ENCODE assay signal across 17 cellular contexts in the genomic region with DNA sequence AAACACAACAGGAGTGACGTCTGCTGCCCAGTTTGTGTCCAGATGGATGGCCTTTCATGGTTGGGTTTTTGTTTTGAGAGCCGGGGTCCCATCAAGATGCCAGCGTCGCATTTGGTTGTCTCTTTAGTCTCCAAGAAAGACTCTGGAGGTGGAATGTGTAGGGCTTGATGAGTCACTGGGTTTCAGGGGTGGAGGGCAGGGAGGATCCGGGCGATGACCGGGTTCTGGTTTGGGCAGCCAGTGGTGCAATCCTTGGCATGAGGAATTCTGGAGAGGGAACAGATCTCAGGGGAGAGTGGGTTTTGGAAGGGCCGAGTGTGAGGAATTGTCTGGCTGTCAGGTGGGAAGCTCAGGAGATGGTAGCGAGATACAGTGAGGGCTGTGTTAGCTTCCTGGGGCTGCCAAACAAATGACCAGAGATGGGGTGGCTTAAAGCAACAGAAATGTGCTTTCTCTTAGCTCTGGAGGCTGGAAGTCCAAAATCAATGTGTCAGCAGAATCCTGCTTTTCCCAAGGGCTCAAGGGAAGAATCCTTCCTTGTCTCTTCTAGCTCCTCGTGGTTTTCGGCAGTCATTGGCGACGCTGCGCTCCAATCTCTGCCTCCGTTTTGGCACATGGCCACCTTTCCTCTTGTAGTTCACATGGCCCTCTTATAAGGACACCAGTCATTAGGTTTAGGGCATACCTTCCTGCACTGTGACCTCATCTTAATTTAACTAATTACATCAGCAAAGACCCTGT. TPM values are rescaled to one million over a fixed set of nuclear protein-coding genes. Genes with fewer than 3 reads are reported as not detected.
DNase-seq lines count a peak whose midpoint lies in the region; ATAC-seq, FAIRE-seq and TF ChIP-seq lines count a peak whose summit lies in the region.
"Had no signal": no experiment of that assay in that cellular context is flagged by ENCODE, and none has a peak within 500 bp of the region (broad histone marks: within the 10 kb centered on the region; RNA-seq: fewer than 3 reads in every experiment).

No MANE protein-coding gene starts in this region.

- intact Hi-C loops in thyroid gland (cut with DNase I), result no loop called here

- H3K27me3 Mint-ChIP-seq in GM23338 (ENCODE audit: insufficient read depth, low read depth, poor library complexity), result peaks cover 14% of the 10 kb centered on the region

- TF ChIP-seq RAD21 in A549 (conservative IDR thresholded peaks at IDR 0.05 in 1 of 2, IDR thresholded peaks at IDR 0.05 in 1 of 2), result no peak

- H3K4me3 Mint-ChIP-seq in GM23338, result no peak overlapping the region; the same call in 2 of the 3 replicates
- H3K4me3 Mint-ChIP-seq: B cell, WTC11 had no signal

- H3K27ac ChIP-seq in A549, result peak overlapping the region; percentile 62 to 71; a peak in 5 of 6 replicates
- no peak overlapping the region for H3K27ac ChIP-seq in GM23338 (ENCODE audit: low read depth)
- no peak overlapping the region for H3K27ac ChIP-seq in WERI-Rb-1
- no peak overlapping the region for H3K27ac ChIP-seq in thyroid gland
- H3K27ac ChIP-seq: SJCRH30, thoracic aorta had no signal

- H3F3A ChIP-seq in GM23338 (replicated peaks; ENCODE audit: low read depth), result no peaks in the 10 kb centered on the region

- peaks cover 3% of the 10 kb centered on the region; the same call in 2 of the 3 replicates for H3K4me1 Mint-ChIP-seq in GM23338
- H3K4me1 Mint-ChIP-seq: B cell had no signal

- H3K4me2 ChIP-seq in A549, result peak overlapping the region; percentile 52
- no peak overlapping the region for H3K4me2 ChIP-seq in GM23338

- H2AFZ ChIP-seq in GM23338, result 0 out of 2 replicates have a peak overlapping the region, but pooled peaks have one; percentile 32

- H3K4me1 ChIP-seq in A549 (peaks cover 28% of the 10 kb centered on the region), GM23338 (ENCODE audit: insufficient read depth) (no peaks in the 10 kb centered on the region), thyroid gland (no peaks in the 10 kb centered on the region)
- H3K4me1 ChIP-seq: SJCRH30 had no signal

- in situ Hi-C loops in SK-MEL-5 (cut with HindIII; ENCODE audit: low pct_unique_long_range_greater_than_20kb, low sequenced_read_pairs), result no loop called here

- no peak overlapping the region for H3K27ac Mint-ChIP-seq in GM23338
- H3K27ac Mint-ChIP-seq: B cell, WTC11 had no signal

- 65% methylated on average over 15 of the region's 15 CpGs for WGBS in A549 (ENCODE audit: missing lambda C conversion rate)
- WGBS in thyroid gland, 2 donors, result 89% methylated on average over 15 of the region's 15 CpGs

- no peaks in the 10 kb centered on the region for H3K9me3 Mint-ChIP-seq in GM23338

- no peak for TF ChIP-seq EP300 in A549 (IDR thresholded peaks at IDR 0.05)

- peak; percentile 24 to 89 for DNase-seq in A549 (ENCODE audit: low read depth in 1 of 2, low spot score in 1 of 2)
- DNase-seq in GM23338 (ENCODE audit: low spot score), result no peak
- peak; percentile 99 for DNase-seq in SK-MEL-5 (ENCODE audit: low read depth, low spot score)
- DNase-seq in kidney glomerular epithelial cell (lab: John Stamatoyannopoulos, UW), result peak; percentile 14
- DNase-seq in WERI-Rb-1, result no peak
- no peak for DNase-seq in thyroid gland
- no peak for DNase-seq in SIG-M5 (lab: John Stamatoyannopoulos, UW)
- DNase-seq: dermis blood vessel endothelial cell, DND-41, NCI-H2029 treated with DMSO at 0.1 percent for 48 hours, nucleus accumbens, SJCRH30 had no signal

- peak; percentile 65; a peak in 5 of 6 replicates for ATAC-seq in A549
- ATAC-seq in GM23338, result no peak
- no peak for ATAC-seq in HG03135 (IDR thresholded peaks at IDR 0.05; ENCODE audit: unreplicated experiment)
- ATAC-seq: WTC11 had no signal

- FAIRE-seq in A549 (lab: Jason Lieb, UNC), result no peak
- FAIRE-seq: GM12892 had no signal

- no peaks in the 10 kb centered on the region for H3K9me3 ChIP-seq in A549
- H3K9me3 ChIP-seq in WERI-Rb-1 (ENCODE audit: severe bottlenecking), result no peaks in the 10 kb centered on the region
- H3K9me3 ChIP-seq in thyroid gland, result no peaks in the 10 kb centered on the region
- H3K9me3 ChIP-seq: SJCRH30, thoracic aorta had no signal

- H3K36me3 Mint-ChIP-seq in GM23338 (ENCODE audit: low read depth), result no peaks in the 10 kb centered on the region
- H3K36me3 Mint-ChIP-seq: WTC11 had no signal

- H3K79me2 ChIP-seq in GM23338 (replicated peaks; ENCODE audit: insufficient read depth), result no peaks in the 10 kb centered on the region

- H3K9me2 ChIP-seq in GM23338 (ENCODE audit: insufficient read depth), result no peaks in the 10 kb centered on the region

- POLR2A ChIA-PET in A549 (lab: Yijun Ruan, JAX), result no interaction called here

- H3K4me3 ChIP-seq in A549, result no peak overlapping the region
- no peak overlapping the region for H3K4me3 ChIP-seq in GM23338
- no peak overlapping the region for H3K4me3 ChIP-seq in WERI-Rb-1 (ENCODE audit: low read depth, low read length)
- no peak overlapping the region for H3K4me3 ChIP-seq in thyroid gland (replicated peaks in 1 of 3)
- H3K4me3 ChIP-seq: SJCRH30, thoracic aorta had no signal

- H3K27me3 ChIP-seq in GM23338 (ENCODE audit: insufficient read depth), result no peaks in the 10 kb centered on the region
- no peaks in the 10 kb centered on the region for H3K27me3 ChIP-seq in WERI-Rb-1 (ENCODE audit: insufficient read depth, low read depth, severe bottlenecking)
- H3K27me3 ChIP-seq in thyroid gland, result no peaks in the 10 kb centered on the region
- H3K27me3 ChIP-seq: SJCRH30 had no signal

- TF ChIP-seq CTCF in A549 (IDR thresholded peaks at IDR 0.05) (no peak), GM23338 (conservative IDR thresholded peaks at IDR 0.05; ENCODE audit: low read depth in 2 of 2) (no peak), WERI-Rb-1 (IDR thresholded peaks at IDR 0.05; ENCODE audit: low read depth, low read length) (no peak), thyroid gland (IDR thresholded peaks at IDR 0.05) (no peak)

- H3K36me3 ChIP-seq in GM23338 (ENCODE audit: insufficient read depth) (no peaks in the 10 kb centered on the region), WERI-Rb-1 (no peaks in the 10 kb centered on the region), thyroid gland (no peaks in the 10 kb centered on the region)
- H3K36me3 ChIP-seq: SJCRH30, thoracic aorta had no signal

- H4K20me1 ChIP-seq in GM23338 (replicated peaks; ENCODE audit: insufficient read depth), result no peaks in the 10 kb centered on the region

- TF ChIP-seq POLR2A in A549 (IDR thresholded peaks at IDR 0.05; ENCODE audit: low read length) (no peak), thyroid gland (IDR thresholded peaks at IDR 0.05) (no peak)

- CTCF ChIA-PET in A549 (lab: Yijun Ruan, JAX), result interaction anchor here (1.1 to 1.4 kb wide), 4 partner anchors 10 to 329 kb away, joined by 3 to 6 read pairs (median 4); no protein-coding TSS in a partner anchor

TF ChIP-seq in A549, 52 proteins besides CTCF, POLR2A, EP300 and RAD21 (continues in another document):
- TF ChIP-seq FOSL2 (IDR thresholded peaks at IDR 0.05) (peak; percentile 41; the same call in 1 of the 2 replicates), FOSL2 (CRISPR knock-in tag; IDR thresholded peaks at IDR 0.05) (peak; percentile 51), TFCP2L1 (CRISPR knock-in tag; IDR thresholded peaks at IDR 0.05) (no peak), HDAC2 (IDR thresholded peaks at IDR 0.05) (no peak), CEBPB (IDR thresholded peaks at IDR 0.05) (peak; percentile 13 to 54; a peak in 2 of 4 replicates), MAFK (IDR thresholded peaks at IDR 0.05; ENCODE audit: partially characterized antibody) (peak; percentile 97), KDM5A (IDR thresholded peaks at IDR 0.05) (no peak), ZNF302 (CRISPR knock-in tag; IDR thresholded peaks at IDR 0.05) (no peak)

RNA-seq across cellular contexts. Expression of a gene that starts 26.4 kb away (rescaled TPM):
- 38.6 and 45.6 TPM in 2 replicates for polyA plus RNA-seq in A549 (2011; rRNA removed)
- polyA plus RNA-seq in A549 (2012; cell fraction: cytosol; rRNA removed), result 44.4 and 46.8 TPM in 2 replicates
- 50.6 and 64.1 TPM in 2 replicates for polyA plus RNA-seq in A549 (2012; cell fraction: nucleus; rRNA removed)
- 23.3 to 24.8 TPM (median 23.8 TPM) in 3 replicates for polyA plus RNA-seq in A549 (2017; fragmentation: RNase III; extraction: RNeasy Plus Mini Kit Qiagen cat#74134 plus additional on column Dnase treatment)
- 123 TPM in 2 replicates for polyA minus RNA-seq in A549 (2011; rRNA and poly(A)+ RNA removed)
- total RNA-seq in GM23338 (2014; rRNA removed; shearing (Covaris generic)), result 62.0 and 66.6 TPM in 2 replicates
- 41.7 and 47.0 TPM in 2 replicates for polyA plus RNA-seq in GM23338 (2016; fragmentation: Nextera tagmentation; extraction: Ambion mirVana)
- total RNA-seq in SK-MEL-5 (2014; rRNA removed; shearing (Covaris generic)), result 120 and 134 TPM in 2 replicates
- 115 and 160 TPM in 2 replicates for polyA plus RNA-seq in SK-MEL-5 (2015; cell fraction: cytosol; rRNA removed)
- polyA plus RNA-seq in SK-MEL-5 (2015; cell fraction: nucleus; rRNA removed), result 248 and 399 TPM in 2 replicates
- 10 to 100 TPM; 50.9 to 57.9 (median 54.6) TPM for total RNA-seq in thyroid gland

RNA-seq across cellular contexts. Expression of a gene that starts 41.0 kb away (rescaled TPM):
- polyA plus RNA-seq in A549 (2011; rRNA removed) (30.2 and 34.7 TPM in 2 replicates), A549 (2017; fragmentation: RNase III; extraction: RNeasy Plus Mini Kit Qiagen cat#74134 plus additional on column Dnase treatment) (54.4 to 64.9 TPM (median 59.1 TPM) in 3 replicates), GM23338 (2016; fragmentation: Nextera tagmentation; extraction: Ambion mirVana) (19.6 and 19.7 TPM in 2 replicates)
- 28.2 and 38.1 TPM in 2 replicates for polyA plus RNA-seq in A549 (2012; cell fraction: cytosol; rRNA removed)
- polyA plus RNA-seq in A549 (2012; cell fraction: nucleus; rRNA removed), result 29.5 and 29.7 TPM in 2 replicates
- polyA minus RNA-seq in A549 (2011; rRNA and poly(A)+ RNA removed), result 35.3 and 37.0 TPM in 2 replicates
- total RNA-seq in GM23338 (2014; rRNA removed; shearing (Covaris generic)), result 50.6 and 65.8 TPM in 2 replicates
- 175 and 183 TPM in 2 replicates for total RNA-seq in SK-MEL-5 (2014; rRNA removed; shearing (Covaris generic))
- polyA plus RNA-seq in SK-MEL-5 (2015; cell fraction: cytosol; rRNA removed), result 107 and 110 TPM in 2 replicates
- 39.2 and 42.4 TPM in 2 replicates for polyA plus RNA-seq in SK-MEL-5 (2015; cell fraction: nucleus; rRNA removed)
- 10 to 100 TPM; 18.1 to 32.6 (median 21.1) TPM for total RNA-seq in thyroid gland

Comparison
In these comparisons a context has a peak if more than half of its experiments do, and no peak if none do; other contexts are left out.
1. ATAC-seq: peak in A549 (2 of 2); none in GM23338 (single experiment) and HG03135 (single experiment).
2. DNase-seq: peak in A549 (2 of 2), SK-MEL-5 (single experiment) and kidney glomerular epithelial cell (single experiment); none in GM23338 (single experiment), WERI-Rb-1 (single experiment), thyroid gland (0 of 2) and SIG-M5 (single experiment).
3. H3K27ac ChIP-seq: peak in A549 (2 of 2); none in GM23338 (single experiment), WERI-Rb-1 (single experiment) and thyroid gland (0 of 3).